ENCODE assay signal across 16 cellular contexts in the genomic region with DNA sequence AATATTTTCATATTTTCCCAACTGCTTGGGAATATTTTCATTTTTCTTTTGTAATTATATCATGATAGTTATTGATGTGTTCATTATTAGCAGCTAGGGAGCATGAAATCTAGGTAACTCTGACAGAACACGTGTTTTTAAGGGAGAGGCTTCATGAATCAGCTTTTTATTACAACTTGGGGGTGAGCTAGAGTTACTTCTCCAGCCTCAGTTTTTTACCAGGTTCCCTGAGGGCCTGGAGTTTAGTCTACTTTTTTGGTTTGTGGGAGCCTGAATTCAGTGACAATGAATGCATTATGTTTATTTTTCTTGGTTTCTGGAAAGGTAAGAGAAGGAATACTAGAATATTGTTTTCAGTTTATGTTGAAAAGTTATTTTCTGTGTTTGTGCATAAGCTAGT.
"Had no signal": no experiment of that assay in that cellular context is flagged by ENCODE, and none has a peak within 500 bp of the region (broad histone marks: within the 10 kb centered on the region; RNA-seq: fewer than 3 reads in every experiment).

No MANE protein-coding gene starts in this region.

- H3K4me3 ChIP-seq: adrenal gland, hepatocyte, right lobe of liver, testis had no signal

- H3K27ac ChIP-seq: adrenal gland, hepatocyte, right lobe of liver, testis had no signal

- H3K9me3 ChIP-seq: right lobe of liver, testis had no signal

- DNase-seq: activated CD4-positive, alpha-beta T cell treated with anti-CD3 and anti-CD28 coated beads, Interleukin-2, amount 10 ng/mL, durations not matched to agents 7 days and 5 days; activated naive CD4-positive, alpha-beta T cell treated with anti-CD3 and anti-CD28 coated beads, Interleukin-2, amount 50 U/mL, for 16 hours; adrenal gland; central memory CD4-positive, alpha-beta T cell; cortex of kidney; effector memory CD4-positive, alpha-beta T cell; kidney glomerular epithelial cell; naive thymus-derived CD4-positive, alpha-beta T cell; right lobe of liver; stimulated activated CD4-positive, alpha-beta T cell treated with anti-CD3 and anti-CD28 coated beads, Interleukin-4, amount 100 ng/mL, for 1 hour; stimulated activated naive CD8-positive, alpha-beta T cell treated with anti-CD3 and anti-CD28 coated beads, Interleukin-15, amount 100 ng/mL, for 72 hours; testis had no signal

- H2AFZ ChIP-seq: hepatocyte had no signal

- H3K4me3 Mint-ChIP-seq: activated CD4-positive, alpha-beta T cell treated with anti-CD3 and anti-CD28 coated beads, Interleukin-2, amount 10 ng/mL, durations not matched to agents 7 days and 5 days; naive thymus-derived CD4-positive, alpha-beta T cell; stimulated activated naive CD8-positive, alpha-beta T cell treated with anti-CD3 and anti-CD28 coated beads, Interleukin-15, amount 100 ng/mL, for 72 hours; WTC11 had no signal

- H3K27me3 Mint-ChIP-seq: activated CD4-positive, alpha-beta T cell treated with anti-CD3 and anti-CD28 coated beads, Interleukin-2, amount 10 ng/mL, durations not matched to agents 7 days and 5 days; naive thymus-derived CD4-positive, alpha-beta T cell; progenitor cell of endocrine pancreas; stimulated activated naive CD8-positive, alpha-beta T cell treated with anti-CD3 and anti-CD28 coated beads, Interleukin-15, amount 100 ng/mL, for 72 hours had no signal

- H3K27me3 ChIP-seq: adrenal gland, hepatocyte, right lobe of liver, testis had no signal

- H3K27ac Mint-ChIP-seq: activated CD4-positive, alpha-beta T cell treated with anti-CD3 and anti-CD28 coated beads, Interleukin-2, amount 10 ng/mL, durations not matched to agents 7 days and 5 days; activated T-helper 2 cell treated with anti-CD3 and anti-CD28 coated beads, Interferon-gamma antibody, Interleukin-2, Interleukin-4, amounts not matched to agents 10 μg/mL and 5 μg/mL and 100 μg/mL, durations not matched to agents 14 hours and 24 hours and 36 hours; progenitor cell of endocrine pancreas; WTC11 had no signal

- ATAC-seq: naive thymus-derived CD4-positive, alpha-beta T cell; right lobe of liver; stimulated activated naive CD8-positive, alpha-beta T cell treated with anti-CD3 and anti-CD28 coated beads, Interleukin-15, amount 100 ng/mL, for 72 hours; WTC11 had no signal

- H3K4me2 ChIP-seq: hepatocyte had no signal
